Comparison of ENCODE assay signal across 8 cellular contexts in the genomic region with DNA sequence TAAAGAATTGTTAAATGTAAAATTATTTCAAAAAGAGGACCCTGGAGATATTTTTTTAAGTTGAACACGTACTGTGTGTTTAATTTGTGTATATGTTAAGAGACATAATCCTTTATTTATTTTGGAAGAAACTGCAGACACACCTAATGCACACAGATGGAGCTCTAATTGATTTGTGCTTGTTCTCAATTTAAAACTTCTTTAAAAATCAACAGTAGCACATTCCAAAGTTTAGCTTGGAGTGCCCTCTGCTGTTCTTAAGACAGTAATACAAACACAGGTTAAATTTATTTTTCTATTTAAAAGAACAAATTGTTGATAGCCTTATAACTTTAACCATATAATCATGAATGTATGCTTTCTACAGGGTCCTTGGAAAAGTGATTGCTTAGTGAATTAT.
A peak's percentile ranks its signal among the peaks of the same experiment; 100 is the strongest.
DNase-seq lines count a peak whose midpoint lies in the region; ATAC-seq and TF ChIP-seq lines count a peak whose summit lies in the region.

No MANE protein-coding gene starts in this region.

- WGBS in mesendoderm (ENCODE audit: extremely low coverage, insufficient coverage, low lambda C conversion rate) = no CpG with 5 or more reads among the region's 1 CpG
- 1 to 10% methylated on average over 1 of the region's 1 CpG for WGBS in lower leg skin, 2 donors

- intact Hi-C loops in lower leg skin (cut with DNase I; ENCODE audit: low total_unique reads) = no loop called here

- no peak overlapping the region for H2BK15ac ChIP-seq in mesendoderm (replicated peaks; ENCODE audit: low read depth)

- no peaks in the 10 kb centered on the region for H3K79me1 ChIP-seq in mesendoderm (ENCODE audit: low read length)

- H4K8ac ChIP-seq in mesendoderm (ENCODE audit: low read depth, low read length) = no peak overlapping the region

- no peaks in the 10 kb centered on the region for H3K4me1 ChIP-seq in mesendoderm (ENCODE audit: control insufficient read depth, low read depth, low read length)

- DNase-seq in SIG-M5 treated with dmso at 0.1 percent for 504 hours (lab: John Stamatoyannopoulos, UW; ENCODE audit: unreplicated experiment) (peak; percentile 75), SIG-M5 (lab: John Stamatoyannopoulos, UW) (no peak), NCI-H345 (lab: John Stamatoyannopoulos, UW) (peak; percentile 31), brain microvascular endothelial cell (peak; percentile 14), mesendoderm (peak; percentile 59), lower leg skin (ENCODE audit: low spot score in 2 of 2) (no peak)
- DNase-seq in activated CD4-positive, CD25-positive, alpha-beta regulatory T cell treated with anti-CD3 and anti-CD28 coated beads, Interleukin-2, amount 50 U/mL, for 72 hours = no peak

- no peaks in the 10 kb centered on the region for H3K27me3 ChIP-seq in brain microvascular endothelial cell (replicated peaks)
- H3K27me3 ChIP-seq in mesendoderm (ENCODE audit: insufficient read depth, low read length, poor library complexity) = no peaks in the 10 kb centered on the region

- no peak overlapping the region for H3K23ac ChIP-seq in mesendoderm (ENCODE audit: low read length)

- H3K4me3 ChIP-seq in brain microvascular endothelial cell (ENCODE audit: low read depth, low read length) = no peak overlapping the region
- H3K4me3 ChIP-seq in mesendoderm (ENCODE audit: low read length) = no peak overlapping the region
- no peak overlapping the region for H3K4me3 ChIP-seq in lower leg skin (ENCODE audit: low read depth, poor library complexity, severe bottlenecking)

- H3K27ac ChIP-seq in brain microvascular endothelial cell (no peak overlapping the region), mesendoderm (ENCODE audit: low read depth, low read length) (no peak overlapping the region)

- H3K36me3 ChIP-seq in brain microvascular endothelial cell (replicated peaks) (no peaks in the 10 kb centered on the region), mesendoderm (ENCODE audit: control insufficient read depth, insufficient read depth, low read length) (no peaks in the 10 kb centered on the region)

- TF ChIP-seq CTCF in brain microvascular endothelial cell (IDR thresholded peaks at IDR 0.05; ENCODE audit: low read depth, low read length, missing control alignments) (peak; percentile 51), lower leg skin (IDR thresholded peaks at IDR 0.05) (no peak)

- no peaks in the 10 kb centered on the region for H3K79me2 ChIP-seq in mesendoderm (ENCODE audit: control insufficient read depth, insufficient read depth, low read length)

- H3K9ac ChIP-seq in mesendoderm (ENCODE audit: low read length) = no peak overlapping the region

- no peak overlapping the region for H2AK5ac ChIP-seq in mesendoderm (ENCODE audit: low read length)

- H2BK120ac ChIP-seq in mesendoderm (ENCODE audit: low read depth, low read length) = no peak overlapping the region

- in situ Hi-C loops in brain microvascular endothelial cell (cut with HindIII; ENCODE audit: low pct_ligation_motif_present, low sequenced_read_pairs) = no loop called here

- H3K56ac ChIP-seq in mesendoderm (ENCODE audit: low read length) = no peak overlapping the region

- no peak overlapping the region for H4K5ac ChIP-seq in mesendoderm (ENCODE audit: low read length)

- no peak overlapping the region for H3K4me2 ChIP-seq in mesendoderm (ENCODE audit: low read length)

- ATAC-seq in GM18502 (IDR thresholded peaks at IDR 0.05; ENCODE audit: poor library complexity, unreplicated experiment) = no peak

- no peak for TF ChIP-seq POLR2A in lower leg skin (IDR thresholded peaks at IDR 0.05)

- H3K18ac ChIP-seq in mesendoderm (ENCODE audit: low read length) = no peak overlapping the region

- no peak overlapping the region for H2BK5ac ChIP-seq in mesendoderm (ENCODE audit: low read length)

- no peak overlapping the region for H3K4ac ChIP-seq in mesendoderm (ENCODE audit: low read depth, low read length)

Comparison
In these comparisons a context has a peak if more than half of its experiments do, and no peak if none do; other contexts are left out.
1. DNase-seq: peak in SIG-M5 treated with dmso at 0.1 percent for 504 hours (single experiment), NCI-H345 (single experiment), brain microvascular endothelial cell (single experiment) and mesendoderm (single experiment); none in SIG-M5 (single experiment), lower leg skin (0 of 2) and activated CD4-positive, CD25-positive, alpha-beta regulatory T cell treated with anti-CD3 and anti-CD28 coated beads, Interleukin-2, amount 50 U/mL, for 72 hours (single experiment).